In the genomic region with DNA sequence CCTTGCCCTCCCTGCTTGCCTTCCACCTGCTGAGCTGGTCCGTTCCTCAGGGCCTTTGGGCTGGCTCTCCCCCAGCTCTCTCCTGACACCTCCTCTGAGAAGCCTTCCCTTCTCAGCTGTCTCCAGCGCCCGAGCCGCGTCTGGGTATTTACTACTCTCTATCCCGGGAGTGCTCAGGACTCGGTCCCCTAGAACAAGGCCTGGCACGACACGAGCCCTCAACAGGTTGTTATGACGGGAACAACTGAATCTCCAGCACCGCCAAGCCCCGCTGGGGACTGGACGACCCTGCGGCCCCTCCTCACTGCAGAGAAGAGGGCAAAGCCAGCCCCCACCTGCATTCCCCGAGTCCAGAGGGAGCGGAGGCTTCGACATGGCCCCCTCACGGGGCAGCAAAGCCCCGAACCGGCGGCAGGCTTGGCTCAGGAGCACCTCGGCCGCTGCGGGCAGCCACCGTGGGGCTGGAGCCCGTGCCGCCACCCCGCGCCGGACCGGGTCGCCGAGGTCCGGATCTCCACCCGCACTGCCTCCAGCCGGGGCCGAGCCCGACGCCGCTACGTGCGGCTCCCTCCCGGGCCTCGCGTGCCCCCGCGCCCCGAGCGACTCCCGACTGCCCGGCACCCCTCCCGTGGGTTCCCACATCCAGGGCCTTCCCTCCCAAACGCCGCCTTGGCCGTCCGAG, we compare ENCODE assay signal across 8 cellular contexts. TPM values are rescaled to one million over a fixed set of nuclear protein-coding genes. Genes with fewer than 3 reads are reported as not detected.
DNase-seq lines count a peak whose midpoint lies in the region; ATAC-seq and TF ChIP-seq lines count a peak whose summit lies in the region.

No MANE protein-coding gene starts in this region.

- peaks cover 36 to 41% of the 10 kb centered on the region in 2 experiments for H3K4me1 ChIP-seq in neutrophil (ENCODE audit: control insufficient read depth in 1 of 2, insufficient read depth in 1 of 2, low read depth in 1 of 2, low read length in 1 of 2)

- H3K27me3 ChIP-seq in neutrophil, result no peaks in the 10 kb centered on the region

- no peaks in the 10 kb centered on the region for H3K9me3 ChIP-seq in neutrophil

- H3K27ac ChIP-seq in neutrophil, result peak overlapping the region; percentile 94

- H3K27ac Mint-ChIP-seq in activated CD4-positive, alpha-beta memory T cell treated with anti-CD3 and anti-CD28 coated beads, Interleukin-2, amount 10 ng/mL, durations not matched to agents 7 days and 5 days, result peak overlapping the region; percentile 57

- peak overlapping the region; percentile 80 for H3K4me3 ChIP-seq in fibroblast of pulmonary artery (replicated peaks; ENCODE audit: low read depth, low read length)
- peak overlapping the region; percentile 92 to 95 for H3K4me3 ChIP-seq in neutrophil (ENCODE audit: low read depth in 1 of 2, low read length in 1 of 2)

- no peaks in the 10 kb centered on the region for H3K36me3 Mint-ChIP-seq in activated CD4-positive, alpha-beta memory T cell treated with anti-CD3 and anti-CD28 coated beads, Interleukin-2, amount 10 ng/mL, durations not matched to agents 7 days and 5 days (ENCODE audit: low read depth)

- DNase-seq in NCI-H748 (lab: John Stamatoyannopoulos, UW; ENCODE audit: unreplicated experiment) (peak; percentile 12), NCI-H748 treated with DMSO at 0.1 percent for 48 hours (lab: John Stamatoyannopoulos, UW) (no peak), fibroblast of pulmonary artery (ENCODE audit: low read depth) (no peak), SHP77 treated with DMSO at 0.1 percent for 48 hours (lab: John Stamatoyannopoulos, UW) (no peak), NCI-H1105 (lab: John Stamatoyannopoulos, UW) (no peak)
- DNase-seq in activated CD4-positive, alpha-beta memory T cell treated with anti-CD3 and anti-CD28 coated beads, Interleukin-2, amount 10 ng/mL, durations not matched to agents 7 days and 5 days, result peak; percentile 25

- TF ChIP-seq CTCF in fibroblast of pulmonary artery (IDR thresholded peaks at IDR 0.05; ENCODE audit: low read length, missing control alignments) (no peak), neutrophil (IDR thresholded peaks at IDR 0.05) (no peak)

- no peaks in the 10 kb centered on the region for H3K27me3 Mint-ChIP-seq in activated CD4-positive, alpha-beta memory T cell treated with anti-CD3 and anti-CD28 coated beads, Interleukin-2, amount 10 ng/mL, durations not matched to agents 7 days and 5 days

- ATAC-seq in HG03064 (IDR thresholded peaks at IDR 0.05; ENCODE audit: low read depth, unreplicated experiment), result peak; percentile 3

- CTCF ChIA-PET in activated CD4-positive, alpha-beta memory T cell treated with anti-CD3 and anti-CD28 coated beads, Interleukin-2, amount 10 ng/mL, durations not matched to agents 7 days and 5 days (lab: Charles Lee), result interaction anchor here (0.5 to 4.7 kb wide), 7 partner anchors 8 to 1084 kb away, joined by 3 to 44 read pairs (median 5); partner anchors contain the start of gene MCM2

- POLR2A ChIA-PET in activated CD4-positive, alpha-beta memory T cell treated with anti-CD3 and anti-CD28 coated beads, Interleukin-2, amount 10 ng/mL, durations not matched to agents 7 days and 5 days (lab: Charles Lee), result interaction anchor here (0.7 to 5.0 kb wide), 7 partner anchors 8 to 82 kb away, joined by 3 to 49 read pairs (median 4); partner anchors contain the start of gene MCM2

- peak overlapping the region; percentile 95 for H3K4me3 Mint-ChIP-seq in activated CD4-positive, alpha-beta memory T cell treated with anti-CD3 and anti-CD28 coated beads, Interleukin-2, amount 10 ng/mL, durations not matched to agents 7 days and 5 days

- H3K36me3 ChIP-seq in neutrophil, result no peaks in the 10 kb centered on the region

- H3K4me1 Mint-ChIP-seq in activated CD4-positive, alpha-beta memory T cell treated with anti-CD3 and anti-CD28 coated beads, Interleukin-2, amount 10 ng/mL, durations not matched to agents 7 days and 5 days, result peaks cover 31% of the 10 kb centered on the region

- H3K9me3 Mint-ChIP-seq in activated CD4-positive, alpha-beta memory T cell treated with anti-CD3 and anti-CD28 coated beads, Interleukin-2, amount 10 ng/mL, durations not matched to agents 7 days and 5 days, result no peaks in the 10 kb centered on the region

RNA-seq across cellular contexts. Expression of gene TPRA1, which starts 0.8 kb away (rescaled TPM):
- 10 to 100 TPM; 22.6 to 23.3 TPM for total RNA-seq in activated CD4-positive, alpha-beta memory T cell treated with anti-CD3 and anti-CD28 coated beads, Interleukin-2, amount 10 ng/mL, durations not matched to agents 7 days and 5 days

RNA-seq across cellular contexts. Expression of gene MCM2, which starts 8.5 kb away (rescaled TPM):
- total RNA-seq in activated CD4-positive, alpha-beta memory T cell treated with anti-CD3 and anti-CD28 coated beads, Interleukin-2, amount 10 ng/mL, durations not matched to agents 7 days and 5 days, result 100 to 1,000 TPM; 117 to 123 TPM

RNA-seq across cellular contexts. Expression of gene PODXL2, which starts 39.2 kb away (rescaled TPM):
- 1 to 10 TPM in 1 of 2 experiments, under 1 TPM in 1; 0.95 to 1.1 TPM for total RNA-seq in activated CD4-positive, alpha-beta memory T cell treated with anti-CD3 and anti-CD28 coated beads, Interleukin-2, amount 10 ng/mL, durations not matched to agents 7 days and 5 days

Comparison
In these comparisons a context has a peak if more than half of its experiments do, and no peak if none do; other contexts are left out.
1. DNase-seq: peak in NCI-H748 (single experiment) and activated CD4-positive, alpha-beta memory T cell treated with anti-CD3 and anti-CD28 coated beads, Interleukin-2, amount 10 ng/mL, durations not matched to agents 7 days and 5 days (single experiment); none in NCI-H748 treated with DMSO at 0.1 percent for 48 hours (single experiment), fibroblast of pulmonary artery (single experiment), SHP77 treated with DMSO at 0.1 percent for 48 hours (single experiment) and NCI-H1105 (single experiment).